14 cellular contexts compared by ENCODE assay signal in genomic region chr2:211351998-211352397, GRCh38.
A peak's percentile ranks its signal among the peaks of the same experiment; 100 is the strongest.
DNase-seq lines count a peak whose midpoint lies in the region; ATAC-seq and TF ChIP-seq lines count a peak whose summit lies in the region.
"Had no signal": no experiment of that assay in that cellular context is flagged by ENCODE, and none has a peak within 500 bp of the region (broad histone marks: within the 10 kb centered on the region; RNA-seq: fewer than 3 reads in every experiment).

No MANE protein-coding gene starts in this region.

- no peak for TF ChIP-seq CTCF in foreskin keratinocyte (conservative IDR thresholded peaks at IDR 0.05)

- ATAC-seq in foreskin keratinocyte, result peak; percentile 73
- no peak for ATAC-seq in GM18517 (IDR thresholded peaks at IDR 0.05; ENCODE audit: unreplicated experiment)

- DNase-seq in NCI-H345 (lab: John Stamatoyannopoulos, UW) (peak; percentile 1), NCI-H345 treated with DMSO at 0.1 percent for 48 hours (lab: John Stamatoyannopoulos, UW; ENCODE audit: unreplicated experiment) (no peak), NCI-H774 (lab: John Stamatoyannopoulos, UW) (peak; percentile 15), foreskin keratinocyte (peak in 1 of 2 donors; percentile 31), renal cortical epithelial cell (ENCODE audit: low read depth) (peak; percentile 45), NCI-H1694 (lab: John Stamatoyannopoulos, UW) (no peak), germinal center (ENCODE audit: low spot score) (no peak)
- DNase-seq: activated CD4-positive, alpha-beta T cell treated with anti-CD3 and anti-CD28 coated beads, Interleukin-2, amount 50 U/mL, for 4 hours; activated effector memory CD4-positive, alpha-beta T cell treated with anti-CD3 and anti-CD28 coated beads, Interleukin-2, amount 50 U/mL, for 16 hours; cerebellar nuclear complex; Kasumi-1; transverse colon had no signal

- no peaks in the 10 kb centered on the region for H3K27me3 ChIP-seq in foreskin keratinocyte
- H3K27me3 ChIP-seq: transverse colon had no signal

- H3K4me1 ChIP-seq in foreskin keratinocyte, result no peaks in the 10 kb centered on the region
- H3K4me1 ChIP-seq: transverse colon had no signal

- H3K27ac ChIP-seq in foreskin keratinocyte, result no peak overlapping the region
- H3K27ac ChIP-seq: skin epidermis, transverse colon had no signal

Comparison
In these comparisons a context has a peak if more than half of its experiments do, and no peak if none do; other contexts are left out.
1. DNase-seq: peak in NCI-H345 (single experiment), NCI-H774 (single experiment) and renal cortical epithelial cell (single experiment); none in NCI-H345 treated with DMSO at 0.1 percent for 48 hours (single experiment), NCI-H1694 (single experiment) and germinal center (single experiment).